ENCODE assay signal across 20 cellular contexts in genomic region chr3:12725436-12725835, GRCh38. TPM values are rescaled to one million over a fixed set of nuclear protein-coding genes. Genes with fewer than 3 reads are reported as not detected.
DNase-seq lines count a peak whose midpoint lies in the region; ATAC-seq and TF ChIP-seq lines count a peak whose summit lies in the region.
"Had no signal": no experiment of that assay in that cellular context is flagged by ENCODE, and none has a peak within 500 bp of the region (broad histone marks: within the 10 kb centered on the region; RNA-seq: fewer than 3 reads in every experiment).

No MANE protein-coding gene starts in this region.

- H3K4me3 Mint-ChIP-seq in activated CD4-positive, alpha-beta T cell treated with anti-CD3 and anti-CD28 coated beads for 36 hours: no peak overlapping the region
- H3K4me3 Mint-ChIP-seq in stimulated activated naive CD8-positive, alpha-beta T cell treated with anti-CD3 and anti-CD28 coated beads, Interleukin-15, amount 100 ng/mL, for 72 hours: no peak overlapping the region
- H3K4me3 Mint-ChIP-seq in central memory CD8-positive, alpha-beta T cell: no peak overlapping the region
- H3K4me3 Mint-ChIP-seq: B cell; CD4-positive, alpha-beta T cell; CD8-positive, alpha-beta T cell had no signal

- no peaks in the 10 kb centered on the region for H3K9me3 Mint-ChIP-seq in activated CD4-positive, alpha-beta T cell treated with anti-CD3 and anti-CD28 coated beads for 36 hours (ENCODE audit: low read depth)
- H3K9me3 Mint-ChIP-seq in stimulated activated naive CD8-positive, alpha-beta T cell treated with anti-CD3 and anti-CD28 coated beads, Interleukin-15, amount 100 ng/mL, for 72 hours: no peaks in the 10 kb centered on the region
- H3K9me3 Mint-ChIP-seq in central memory CD8-positive, alpha-beta T cell: no peaks in the 10 kb centered on the region
- H3K9me3 Mint-ChIP-seq: CD4-positive, alpha-beta T cell; CD8-positive, alpha-beta T cell had no signal

- H3K4me1 ChIP-seq in osteoblast (ENCODE audit: insufficient read depth, low read length) (no peaks in the 10 kb centered on the region), thyroid gland (peaks cover 0 to 3% of the 10 kb centered on the region in 2 donors)
- H3K4me1 ChIP-seq: A549 had no signal

- H2AFZ ChIP-seq in osteoblast (ENCODE audit: low read length): no peak overlapping the region

- H3K9me3 ChIP-seq in osteoblast (ENCODE audit: low read depth, low read length) (peaks cover 3% of the 10 kb centered on the region), thyroid gland (no peaks in the 10 kb centered on the region)
- H3K9me3 ChIP-seq: A549; BLaER1 treated with 17β-estradiol and CSF1 and Interleukin-3, amounts not matched to agents 10 nM and 100 nM; Caco-2 had no signal

- H3K27me3 ChIP-seq in osteoblast (ENCODE audit: insufficient read depth, low read length) (no peaks in the 10 kb centered on the region), thyroid gland (no peaks in the 10 kb centered on the region)
- H3K27me3 ChIP-seq: BLaER1 treated with 17β-estradiol and CSF1 and Interleukin-3, amounts not matched to agents 10 nM and 100 nM had no signal

- CTCF ChIA-PET in activated CD4-positive, alpha-beta T cell treated with anti-CD3 and anti-CD28 coated beads for 36 hours (lab: Charles Lee): interaction anchor here (0.6 kb wide), 2 partner anchors 126 to 1476 kb away, joined by 3 read pairs; no protein-coding TSS in a partner anchor

- peak; percentile 51 for ATAC-seq in activated CD4-positive, alpha-beta T cell treated with anti-CD3 and anti-CD28 coated beads for 36 hours
- ATAC-seq in stimulated activated naive CD8-positive, alpha-beta T cell treated with anti-CD3 and anti-CD28 coated beads, Interleukin-15, amount 100 ng/mL, for 72 hours: peak; percentile 55
- ATAC-seq in stimulated activated naive CD8-positive, alpha-beta T cell treated with anti-CD3 and anti-CD28 coated beads, Interleukin-15, Interleukin-2, amounts not matched to agents 100 U/mL and 50 U/mL, for 24 hours: no peak
- no peak for ATAC-seq in central memory CD8-positive, alpha-beta T cell (replicated peaks; ENCODE audit: extremely low read depth, poor library complexity, severe bottlenecking)
- ATAC-seq: A549; CD8-positive, alpha-beta T cell had no signal

- intact Hi-C loops in activated CD4-positive, alpha-beta T cell treated with anti-CD3 and anti-CD28 coated beads for 36 hours (cut with DNase I, micrococcal nuclease): no loop called here
- intact Hi-C loops in thyroid gland (cut with DNase I): loop anchor here (10.0 kb wide), 2 partner anchors 181 to 241 kb away; partner anchors contain the start of genes MKRN2OS and TSEN2

- POLR2A ChIA-PET in activated CD4-positive, alpha-beta T cell treated with anti-CD3 and anti-CD28 coated beads for 36 hours (lab: Charles Lee): no interaction called here

- no peaks in the 10 kb centered on the region for H4K20me1 ChIP-seq in osteoblast (ENCODE audit: insufficient read depth, low read length)
- H4K20me1 ChIP-seq: BLaER1 treated with 17β-estradiol and CSF1 and Interleukin-3, amounts not matched to agents 10 nM and 100 nM had no signal

- no peaks in the 10 kb centered on the region for H3K36me3 Mint-ChIP-seq in activated CD4-positive, alpha-beta T cell treated with anti-CD3 and anti-CD28 coated beads for 36 hours (ENCODE audit: low read depth)
- H3K36me3 Mint-ChIP-seq in central memory CD8-positive, alpha-beta T cell (ENCODE audit: insufficient read depth): no peaks in the 10 kb centered on the region
- H3K36me3 Mint-ChIP-seq: CD8-positive, alpha-beta T cell had no signal

- 96 to 100% methylated on average over 1 of the region's 1 CpG for WGBS in thyroid gland, 2 donors

- no peaks in the 10 kb centered on the region for H3K4me1 Mint-ChIP-seq in activated CD4-positive, alpha-beta T cell treated with anti-CD3 and anti-CD28 coated beads for 36 hours
- H3K4me1 Mint-ChIP-seq in stimulated activated naive CD8-positive, alpha-beta T cell treated with anti-CD3 and anti-CD28 coated beads, Interleukin-15, amount 100 ng/mL, for 72 hours: no peaks in the 10 kb centered on the region
- H3K4me1 Mint-ChIP-seq in central memory CD8-positive, alpha-beta T cell: peaks cover 2% of the 10 kb centered on the region

- H3K27ac Mint-ChIP-seq in activated CD4-positive, alpha-beta T cell treated with anti-CD3 and anti-CD28 coated beads for 36 hours: no peak overlapping the region
- no peak overlapping the region for H3K27ac Mint-ChIP-seq in stimulated activated naive CD8-positive, alpha-beta T cell treated with anti-CD3 and anti-CD28 coated beads, Interleukin-15, amount 100 ng/mL, for 72 hours
- H3K27ac Mint-ChIP-seq in central memory CD8-positive, alpha-beta T cell (ENCODE audit: low read depth): peak overlapping the region; percentile 13
- H3K27ac Mint-ChIP-seq: B cell; CD4-positive, alpha-beta T cell; CD8-positive, alpha-beta T cell had no signal

- no peaks in the 10 kb centered on the region for H3K36me3 ChIP-seq in osteoblast (ENCODE audit: insufficient read depth, low read length)
- no peaks in the 10 kb centered on the region for H3K36me3 ChIP-seq in thyroid gland
- H3K36me3 ChIP-seq: BLaER1 treated with 17β-estradiol and CSF1 and Interleukin-3, amounts not matched to agents 10 nM and 100 nM had no signal

- no peaks in the 10 kb centered on the region for H3K79me2 ChIP-seq in osteoblast (ENCODE audit: insufficient read depth, low read length)

- no peak overlapping the region for H3K27ac ChIP-seq in osteoblast (ENCODE audit: low read depth, low read length)
- H3K27ac ChIP-seq in thyroid gland: no peak overlapping the region
- H3K27ac ChIP-seq: 22Rv1; A549; BLaER1 treated with 17β-estradiol and CSF1 and Interleukin-3, amounts not matched to agents 10 nM and 100 nM; C4-2B had no signal

- H3K4me3 ChIP-seq in osteoblast (ENCODE audit: insufficient read depth, low read length) (no peak overlapping the region), thyroid gland (replicated peaks in 1 of 3) (no peak overlapping the region)
- H3K4me3 ChIP-seq: A549; BLaER1 treated with 17β-estradiol and CSF1 and Interleukin-3, amounts not matched to agents 10 nM and 100 nM had no signal

- no peaks in the 10 kb centered on the region for H3K27me3 Mint-ChIP-seq in activated CD4-positive, alpha-beta T cell treated with anti-CD3 and anti-CD28 coated beads for 36 hours
- H3K27me3 Mint-ChIP-seq in stimulated activated naive CD8-positive, alpha-beta T cell treated with anti-CD3 and anti-CD28 coated beads, Interleukin-15, amount 100 ng/mL, for 72 hours: peaks cover 11% of the 10 kb centered on the region
- H3K27me3 Mint-ChIP-seq in central memory CD8-positive, alpha-beta T cell: peaks cover 8% of the 10 kb centered on the region
- H3K27me3 Mint-ChIP-seq: CD4-positive, alpha-beta T cell had no signal

- no peak for TF ChIP-seq POLR2A in thyroid gland (IDR thresholded peaks at IDR 0.05)

- TF ChIP-seq CTCF in osteoblast (IDR thresholded peaks at IDR 0.05; ENCODE audit: extremely low read depth, low read depth, low read length): no peak
- TF ChIP-seq CTCF in thyroid gland (IDR thresholded peaks at IDR 0.05): no peak

- DNase-seq in activated CD4-positive, alpha-beta T cell treated with anti-CD3 and anti-CD28 coated beads for 36 hours: no peak
- DNase-seq in activated CD4-positive, alpha-beta T cell treated with anti-CD3 and anti-CD28 coated beads, Interleukin-2, amount 50 U/mL, for 1 hour: no peak
- DNase-seq in stimulated activated naive CD8-positive, alpha-beta T cell treated with anti-CD3 and anti-CD28 coated beads, Interleukin-15, amount 100 ng/mL, for 72 hours: no peak
- no peak for DNase-seq in stimulated activated naive CD8-positive, alpha-beta T cell treated with anti-CD3 and anti-CD28 coated beads, Interleukin-15, Interleukin-2, amounts not matched to agents 100 U/mL and 50 U/mL, for 24 hours
- no peak for DNase-seq in central memory CD8-positive, alpha-beta T cell (ENCODE audit: low spot score in 2 of 2)
- DNase-seq in osteoblast (ENCODE audit: insufficient read length, low spot score, missing footprints): no peak
- DNase-seq in thyroid gland: no peak
- DNase-seq: AML-193; Caco-2; Calu3; CD4-positive, alpha-beta T cell; CD8-positive, alpha-beta T cell; DMS79 treated with DMSO at 0.1 percent for 48 hours; GF-D8 had no signal

- H3K4me2 ChIP-seq in osteoblast (ENCODE audit: insufficient read depth, low read length): no peak overlapping the region
- H3K4me2 ChIP-seq: A549 had no signal

RNA-seq across cellular contexts. Expression of gene TMEM40, which starts 33.6 kb away (rescaled TPM):
- not detected for total RNA-seq in activated CD4-positive, alpha-beta T cell treated with anti-CD3 and anti-CD28 coated beads for 36 hours
- total RNA-seq in osteoblast: not detected in 2 replicates
- not detected for total RNA-seq in thyroid gland
- total RNA-seq: A172; B cell; CD4-positive, alpha-beta T cell; CD8-positive, alpha-beta T cell had no signal

Comparison
In these comparisons a context has a peak if more than half of its experiments do, and no peak if none do; other contexts are left out.
1. ATAC-seq: peak in activated CD4-positive, alpha-beta T cell treated with anti-CD3 and anti-CD28 coated beads for 36 hours (single experiment) and stimulated activated naive CD8-positive, alpha-beta T cell treated with anti-CD3 and anti-CD28 coated beads, Interleukin-15, amount 100 ng/mL, for 72 hours (single experiment); none in stimulated activated naive CD8-positive, alpha-beta T cell treated with anti-CD3 and anti-CD28 coated beads, Interleukin-15, Interleukin-2, amounts not matched to agents 100 U/mL and 50 U/mL, for 24 hours (single experiment) and central memory CD8-positive, alpha-beta T cell (single experiment).